ENCODE assay signal across 17 cellular contexts in genomic region chr6:8329592-8329991, GRCh38.
"Had no signal": no experiment of that assay in that cellular context is flagged by ENCODE, and none has a peak within 500 bp of the region (broad histone marks: within the 10 kb centered on the region; RNA-seq: fewer than 3 reads in every experiment).

No MANE protein-coding gene starts in this region.

- H3K4me3 Mint-ChIP-seq: activated CD4-positive, alpha-beta memory T cell treated with anti-CD3 and anti-CD28 coated beads, Interleukin-2, amount 10 ng/mL, durations not matched to agents 7 days and 5 days; activated CD4-positive, alpha-beta T cell treated with anti-CD3 and anti-CD28 coated beads for 36 hours; neural crest cell; type B pancreatic cell had no signal

- H3K9ac ChIP-seq: parathyroid adenoma had no signal

- H3K4me1 Mint-ChIP-seq: activated CD4-positive, alpha-beta memory T cell treated with anti-CD3 and anti-CD28 coated beads, Interleukin-2, amount 10 ng/mL, durations not matched to agents 7 days and 5 days; activated CD4-positive, alpha-beta T cell treated with anti-CD3 and anti-CD28 coated beads for 36 hours had no signal

- H3K27me3 Mint-ChIP-seq: activated CD4-positive, alpha-beta memory T cell treated with anti-CD3 and anti-CD28 coated beads, Interleukin-2, amount 10 ng/mL, durations not matched to agents 7 days and 5 days; activated CD4-positive, alpha-beta T cell treated with anti-CD3 and anti-CD28 coated beads for 36 hours; type B pancreatic cell had no signal

- H3K36me3 ChIP-seq: cardiac muscle cell, esophagus squamous epithelium, left lung, suprapubic skin had no signal

- H3K79me2 ChIP-seq: parathyroid adenoma had no signal

- ATAC-seq: activated CD4-positive, alpha-beta T cell treated with anti-CD3 and anti-CD28 coated beads for 36 hours; left lung; stimulated activated naive CD8-positive, alpha-beta T cell treated with anti-CD3 and anti-CD28 coated beads, Interleukin-15, Interleukin-2, amounts not matched to agents 100 U/mL and 50 U/mL, for 24 hours had no signal

- H3K9me3 ChIP-seq: esophagus squamous epithelium, left lung, suprapubic skin had no signal

- H3K9me3 Mint-ChIP-seq: activated CD4-positive, alpha-beta memory T cell treated with anti-CD3 and anti-CD28 coated beads, Interleukin-2, amount 10 ng/mL, durations not matched to agents 7 days and 5 days; type B pancreatic cell had no signal

- H3K36me3 Mint-ChIP-seq: type B pancreatic cell had no signal

- H2AFZ ChIP-seq: parathyroid adenoma had no signal

- H3K27ac Mint-ChIP-seq: activated CD4-positive, alpha-beta memory T cell treated with anti-CD3 and anti-CD28 coated beads, Interleukin-2, amount 10 ng/mL, durations not matched to agents 7 days and 5 days; activated CD4-positive, alpha-beta T cell treated with anti-CD3 and anti-CD28 coated beads for 36 hours; type B pancreatic cell had no signal

- H3K27ac ChIP-seq: cardiac muscle cell, esophagus squamous epithelium, left lung, parathyroid adenoma, suprapubic skin, VCaP had no signal

- H3K4me1 ChIP-seq: left lung, parathyroid adenoma, suprapubic skin had no signal

- H3K4me3 ChIP-seq: cardiac muscle cell, esophagus squamous epithelium, left lung, suprapubic skin had no signal

- H3K27me3 ChIP-seq: cardiac muscle cell, esophagus squamous epithelium, left lung, suprapubic skin had no signal

- DNase-seq: activated CD4-positive, alpha-beta memory T cell treated with anti-CD3 and anti-CD28 coated beads, Interleukin-2, amount 10 ng/mL, durations not matched to agents 7 days and 5 days; activated CD4-positive, alpha-beta T cell treated with anti-CD3 and anti-CD28 coated beads for 36 hours; activated CD8-positive, alpha-beta memory T cell treated with anti-CD3 and anti-CD28 coated beads, Interleukin-2, amount 50 U/mL, for 4 hours; esophagus squamous epithelium; foreskin fibroblast; left lung; mesenchymal stem cell; stimulated activated CD4-positive, alpha-beta T cell treated with anti-CD3 and anti-CD28 coated beads, Interleukin-2, amount 100 ng/mL, for 48 hours; stimulated activated CD8-positive, alpha-beta memory T cell treated with anti-CD3 and anti-CD28 coated beads, Interleukin-4, amount 100 ng/mL, for 48 hours; stimulated activated naive CD8-positive, alpha-beta T cell treated with anti-CD3 and anti-CD28 coated beads, Interleukin-15, Interleukin-2, amounts not matched to agents 100 U/mL and 50 U/mL, for 24 hours; T1000 had no signal
